In genomic region chr5:172533399-172534228, GRCh38 we compare ENCODE assay signal across 12 cellular contexts.
DNase-seq lines count a peak whose midpoint lies in the region; ATAC-seq, FAIRE-seq and TF ChIP-seq lines count a peak whose summit lies in the region.
"Had no signal": no experiment of that assay in that cellular context is flagged by ENCODE, and none has a peak within 500 bp of the region (broad histone marks: within the 10 kb centered on the region; RNA-seq: fewer than 3 reads in every experiment).

No MANE protein-coding gene starts in this region.

- no peaks in the 10 kb centered on the region for H3K79me2 ChIP-seq in hepatocyte

- WGBS in hepatocyte (ENCODE audit: low lambda C conversion rate, missing lambda C conversion rate) = 50% methylated on average over 12 of the region's 12 CpGs
- 35 to 52% (median 46%) methylated on average over 12 of the region's 12 CpGs for WGBS in stomach, 5 donors

- peak overlapping the region; percentile 26 for H2AFZ ChIP-seq in hepatocyte

- H3K36me3 ChIP-seq in hepatocyte (replicated peaks; ENCODE audit: insufficient read depth, low read depth) = no peaks in the 10 kb centered on the region
- no peaks in the 10 kb centered on the region for H3K36me3 ChIP-seq in stomach

- DNase-seq in DMS53 (lab: John Stamatoyannopoulos, UW) (peak; percentile 37), DMS53 treated with DMSO at 0.1 percent for 48 hours (lab: John Stamatoyannopoulos, UW; ENCODE audit: unreplicated experiment) (no peak), T-helper 17 cell (no peak), hepatocyte (ENCODE audit: low spot score) (no peak), stomach (no peak), HTR-8/SVneo (ENCODE audit: insufficient read length, low spot score) (no peak), endothelial cell (ENCODE audit: low spot score) (no peak)
- DNase-seq: 8988T; activated naive CD8-positive, alpha-beta T cell treated with anti-CD3 and anti-CD28 coated beads, Interleukin-2, amount 10 ng/mL, durations not matched to agents 7 days and 5 days; KG1 had no signal

- no peak overlapping the region for H3K4me3 ChIP-seq in hepatocyte
- H3K4me3 ChIP-seq in stomach = no peak overlapping the region

- TF ChIP-seq EP300 in stomach (IDR thresholded peaks at IDR 0.05) = peak; percentile 39

- H3K27me3 Mint-ChIP-seq in T-helper 17 cell = peaks cover 19% of the 10 kb centered on the region
- H3K27me3 Mint-ChIP-seq in endothelial cell (ENCODE audit: unreplicated experiment) = peaks cover 2% of the 10 kb centered on the region

- H3K9me3 Mint-ChIP-seq in endothelial cell (ENCODE audit: unreplicated experiment) = no peaks in the 10 kb centered on the region
- H3K9me3 Mint-ChIP-seq: activated naive CD8-positive, alpha-beta T cell treated with anti-CD3 and anti-CD28 coated beads, Interleukin-2, amount 10 ng/mL, durations not matched to agents 7 days and 5 days had no signal

- H3K27ac ChIP-seq in hepatocyte (peak overlapping the region; percentile 43), stomach (peak overlapping the region in 3 of 5 donors; percentile 14 to 49 (median 47))

- no peaks in the 10 kb centered on the region for H3K9me2 ChIP-seq in hepatocyte (replicated peaks; ENCODE audit: insufficient read depth)

- no peak for TF ChIP-seq POLR2A in stomach (IDR thresholded peaks at IDR 0.05)

- ATAC-seq in T-helper 17 cell = no peak
- ATAC-seq in HG03378 (IDR thresholded peaks at IDR 0.05; ENCODE audit: unreplicated experiment) = no peak

- H4K20me1 ChIP-seq in hepatocyte (ENCODE audit: insufficient read depth, poor library complexity, severe bottlenecking) = no peaks in the 10 kb centered on the region

- H3K27me3 ChIP-seq in hepatocyte (no peaks in the 10 kb centered on the region), stomach (no peaks in the 10 kb centered on the region)

- no peaks in the 10 kb centered on the region for H3K9me3 ChIP-seq in T-helper 17 cell (ENCODE audit: control insufficient read depth, low read length, poor library complexity, severe bottlenecking)
- H3K9me3 ChIP-seq in hepatocyte (ENCODE audit: low read depth) = no peaks in the 10 kb centered on the region
- no peaks in the 10 kb centered on the region for H3K9me3 ChIP-seq in stomach

- H3K4me3 Mint-ChIP-seq in T-helper 17 cell (peak overlapping the region; percentile 15), endothelial cell (ENCODE audit: unreplicated experiment) (no peak overlapping the region)
- H3K4me3 Mint-ChIP-seq: activated naive CD8-positive, alpha-beta T cell treated with anti-CD3 and anti-CD28 coated beads, Interleukin-2, amount 10 ng/mL, durations not matched to agents 7 days and 5 days; WTC11 had no signal

- TF ChIP-seq CTCF in hepatocyte (IDR thresholded peaks at IDR 0.05; ENCODE audit: poor library complexity) (no peak), stomach (IDR thresholded peaks at IDR 0.05) (no peak), endothelial cell (IDR thresholded peaks at IDR 0.05; ENCODE audit: unreplicated experiment) (no peak)

- peak overlapping the region; percentile 46 for H3K4me2 ChIP-seq in hepatocyte

- no peak for FAIRE-seq in HTR-8/SVneo (lab: Jason Lieb, UNC)

- H3K27ac Mint-ChIP-seq in T-helper 17 cell (no peak overlapping the region), endothelial cell (ENCODE audit: unreplicated experiment) (no peak overlapping the region)
- H3K27ac Mint-ChIP-seq: activated naive CD8-positive, alpha-beta T cell treated with anti-CD3 and anti-CD28 coated beads, Interleukin-2, amount 10 ng/mL, durations not matched to agents 7 days and 5 days; WTC11 had no signal

- intact Hi-C loops in stomach (cut with DNase I; ENCODE audit: low total_unique reads) = no loop called here

- H3K4me1 ChIP-seq in hepatocyte (ENCODE audit: insufficient read depth) (peaks cover 13% of the 10 kb centered on the region), stomach (peaks cover 0 to 22% (median 9%) of the 10 kb centered on the region in 4 donors)

- H3K4me1 Mint-ChIP-seq in T-helper 17 cell = peaks cover 3% of the 10 kb centered on the region
- no peaks in the 10 kb centered on the region for H3K4me1 Mint-ChIP-seq in endothelial cell (ENCODE audit: unreplicated experiment)
- H3K4me1 Mint-ChIP-seq: activated naive CD8-positive, alpha-beta T cell treated with anti-CD3 and anti-CD28 coated beads, Interleukin-2, amount 10 ng/mL, durations not matched to agents 7 days and 5 days; WTC11 had no signal

- no peaks in the 10 kb centered on the region for H3K36me3 Mint-ChIP-seq in T-helper 17 cell (ENCODE audit: low read depth)
- no peaks in the 10 kb centered on the region for H3K36me3 Mint-ChIP-seq in endothelial cell (ENCODE audit: low read depth, unreplicated experiment)
- H3K36me3 Mint-ChIP-seq: activated naive CD8-positive, alpha-beta T cell treated with anti-CD3 and anti-CD28 coated beads, Interleukin-2, amount 10 ng/mL, durations not matched to agents 7 days and 5 days had no signal
